12 cellular contexts compared by ENCODE assay signal in genomic region chr2:168470188-168470879, GRCh38.
DNase-seq lines count a peak whose midpoint lies in the region; ATAC-seq lines count a peak whose summit lies in the region.
"Had no signal": no experiment of that assay in that cellular context is flagged by ENCODE, and none has a peak within 500 bp of the region (broad histone marks: within the 10 kb centered on the region; RNA-seq: fewer than 3 reads in every experiment).

No MANE protein-coding gene starts in this region.

- no peak overlapping the region for H3K27ac Mint-ChIP-seq in T-helper 2 cell treated with Interferon-gamma antibody and Interleukin-4, amounts not matched to agents 5 μg/mL and 100 μg/mL, for 36 hours
- H3K27ac Mint-ChIP-seq: activated T-cell treated with anti-CD3 and anti-CD28 coated beads, Interleukin-2, amount 50 U/mL, for 72 hours had no signal

- no peaks in the 10 kb centered on the region for H3K36me3 ChIP-seq in mucosa of rectum (ENCODE audit: control insufficient read depth in 2 of 2, insufficient read depth in 2 of 2, low read length in 2 of 2)
- H3K36me3 ChIP-seq: MG63 had no signal

- DNase-seq in ELF-1 (ENCODE audit: low read depth, low spot score) (peak; percentile 63), SIG-M5 treated with dmso at 0.1 percent for 504 hours (lab: John Stamatoyannopoulos, UW; ENCODE audit: unreplicated experiment) (peak; percentile 79)
- DNase-seq in T-helper 2 cell treated with Interferon-gamma antibody and Interleukin-4, amounts not matched to agents 5 μg/mL and 100 μg/mL, for 36 hours (ENCODE audit: low spot score): no peak
- no peak for DNase-seq in stimulated activated CD4-positive, alpha-beta T cell treated with anti-CD3 and anti-CD28 coated beads, Interleukin-4, amount 100 ng/mL, for 1 hour
- no peak for DNase-seq in NK-92 treated with Interleukin-12 subunit alpha and Interleukin-12 subunit beta, amount 100 ng/mL, for 24 hours (lab: John Stamatoyannopoulos, UW)
- DNase-seq: activated B cell treated with CpG ODN at 0.5 μM for 24 hours; activated T-cell treated with anti-CD3 and anti-CD28 coated beads, Interleukin-2, amount 50 U/mL, for 72 hours; MG63 had no signal

- H3K27ac ChIP-seq in mucosa of rectum (ENCODE audit: low read depth in 2 of 2, low read length in 2 of 2): peak overlapping the region; percentile 43 to 75

- H3K27me3 Mint-ChIP-seq in T-helper 2 cell treated with Interferon-gamma antibody and Interleukin-4, amounts not matched to agents 5 μg/mL and 100 μg/mL, for 36 hours (ENCODE audit: low read depth): no peaks in the 10 kb centered on the region
- H3K27me3 Mint-ChIP-seq: activated B cell treated with CpG ODN at 0.5 μM for 24 hours; stimulated activated naive CD8-positive, alpha-beta T cell treated with anti-CD3 and anti-CD28 coated beads, Interleukin-15, Interleukin-2, amounts not matched to agents 100 ng/mL and 50 ng/mL, for 24 hours had no signal

- H3K4me3 Mint-ChIP-seq in T-helper 2 cell treated with Interferon-gamma antibody and Interleukin-4, amounts not matched to agents 5 μg/mL and 100 μg/mL, for 36 hours: no peak overlapping the region
- H3K4me3 Mint-ChIP-seq: activated T-cell treated with anti-CD3 and anti-CD28 coated beads, Interleukin-2, amount 50 U/mL, for 72 hours; stimulated activated naive CD8-positive, alpha-beta T cell treated with anti-CD3 and anti-CD28 coated beads, Interleukin-15, Interleukin-2, amounts not matched to agents 100 ng/mL and 50 ng/mL, for 24 hours had no signal

- no peaks in the 10 kb centered on the region for H3K9me3 ChIP-seq in mucosa of rectum (ENCODE audit: control insufficient read depth in 2 of 2, low read length in 2 of 2)
- H3K9me3 ChIP-seq: MG63 had no signal

- peaks cover 9 to 33% of the 10 kb centered on the region in 2 donors for H3K4me1 ChIP-seq in mucosa of rectum (ENCODE audit: control insufficient read depth in 2 of 2, insufficient read depth in 2 of 2, low read length in 2 of 2)

- peaks cover 5% of the 10 kb centered on the region for H3K36me3 Mint-ChIP-seq in T-helper 2 cell treated with Interferon-gamma antibody and Interleukin-4, amounts not matched to agents 5 μg/mL and 100 μg/mL, for 36 hours (ENCODE audit: low read depth)

- H3K9me3 Mint-ChIP-seq in T-helper 2 cell treated with Interferon-gamma antibody and Interleukin-4, amounts not matched to agents 5 μg/mL and 100 μg/mL, for 36 hours: no peaks in the 10 kb centered on the region
- H3K9me3 Mint-ChIP-seq: activated B cell treated with CpG ODN at 0.5 μM for 24 hours; activated T-cell treated with anti-CD3 and anti-CD28 coated beads, Interleukin-2, amount 50 U/mL, for 72 hours; stimulated activated naive CD8-positive, alpha-beta T cell treated with anti-CD3 and anti-CD28 coated beads, Interleukin-15, Interleukin-2, amounts not matched to agents 100 ng/mL and 50 ng/mL, for 24 hours had no signal

- ATAC-seq in HG02642 (IDR thresholded peaks at IDR 0.05; ENCODE audit: poor library complexity, unreplicated experiment): peak; percentile 9
- no peak for ATAC-seq in GM18907 (IDR thresholded peaks at IDR 0.05; ENCODE audit: unreplicated experiment)
- ATAC-seq: activated T-cell treated with anti-CD3 and anti-CD28 coated beads, Interleukin-2, amount 50 U/mL, for 72 hours had no signal

- peak overlapping the region in 1 of 2 donors; percentile 40 for H3K9ac ChIP-seq in mucosa of rectum (ENCODE audit: low read depth in 1 of 2, low read length in 2 of 2)

- peak overlapping the region; percentile 14 to 15 for H3K4me3 ChIP-seq in mucosa of rectum (ENCODE audit: low read length in 2 of 2)
- H3K4me3 ChIP-seq: MG63 had no signal

- no peaks in the 10 kb centered on the region for H3K27me3 ChIP-seq in mucosa of rectum (ENCODE audit: control insufficient read depth in 2 of 2, insufficient read depth in 2 of 2, low read length in 2 of 2)
- H3K27me3 ChIP-seq: MG63 had no signal

- H3K4me1 Mint-ChIP-seq in T-helper 2 cell treated with Interferon-gamma antibody and Interleukin-4, amounts not matched to agents 5 μg/mL and 100 μg/mL, for 36 hours (ENCODE audit: low read depth): peaks cover 41% of the 10 kb centered on the region

Comparison
In these comparisons a context has a peak if more than half of its experiments do, and no peak if none do; other contexts are left out.
1. DNase-seq: peak in ELF-1 (single experiment) and SIG-M5 treated with dmso at 0.1 percent for 504 hours (single experiment); none in T-helper 2 cell treated with Interferon-gamma antibody and Interleukin-4, amounts not matched to agents 5 μg/mL and 100 μg/mL, for 36 hours (single experiment), stimulated activated CD4-positive, alpha-beta T cell treated with anti-CD3 and anti-CD28 coated beads, Interleukin-4, amount 100 ng/mL, for 1 hour (single experiment) and NK-92 treated with Interleukin-12 subunit alpha and Interleukin-12 subunit beta, amount 100 ng/mL, for 24 hours (single experiment).